ENCODE assay signal across 9 cellular contexts in the genomic region with DNA sequence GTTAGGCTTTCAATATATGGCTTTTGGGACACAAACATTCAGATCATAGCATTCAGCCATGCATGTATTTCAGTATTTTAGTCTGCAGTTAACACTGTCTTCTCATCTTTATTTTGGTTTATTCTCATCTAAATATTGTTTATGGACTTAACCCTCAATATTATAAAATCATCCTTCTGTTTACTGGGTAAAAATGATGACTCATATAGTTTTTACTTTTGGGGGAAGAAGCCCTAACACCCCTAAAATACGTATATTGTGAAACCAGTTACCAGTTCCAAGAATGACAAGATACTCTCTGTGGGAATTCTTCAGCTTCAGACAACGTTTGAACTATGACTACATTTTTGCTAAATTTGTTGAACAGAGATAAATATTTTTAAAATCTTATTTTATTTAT.
"Had no signal": no experiment of that assay in that cellular context is flagged by ENCODE, and none has a peak within 500 bp of the region (broad histone marks: within the 10 kb centered on the region; RNA-seq: fewer than 3 reads in every experiment).

No MANE protein-coding gene starts in this region.

- H3K27ac ChIP-seq: GM23248, HL-60 had no signal

- H3K4me3 ChIP-seq: GM23248, HAP-1 had no signal

- H3K9me3 ChIP-seq: HAP-1 had no signal

- ATAC-seq: HCT116 had no signal

- H3K36me3 ChIP-seq: HAP-1 had no signal

- DNase-seq: GM23248, GOT3, H7, HFFc6, Kasumi-1, KG1 had no signal

- H3K9ac ChIP-seq: GM23248 had no signal

- H3K4me1 ChIP-seq: HAP-1 had no signal

- H2AFZ ChIP-seq: GM23248 had no signal
